In the genomic region with DNA sequence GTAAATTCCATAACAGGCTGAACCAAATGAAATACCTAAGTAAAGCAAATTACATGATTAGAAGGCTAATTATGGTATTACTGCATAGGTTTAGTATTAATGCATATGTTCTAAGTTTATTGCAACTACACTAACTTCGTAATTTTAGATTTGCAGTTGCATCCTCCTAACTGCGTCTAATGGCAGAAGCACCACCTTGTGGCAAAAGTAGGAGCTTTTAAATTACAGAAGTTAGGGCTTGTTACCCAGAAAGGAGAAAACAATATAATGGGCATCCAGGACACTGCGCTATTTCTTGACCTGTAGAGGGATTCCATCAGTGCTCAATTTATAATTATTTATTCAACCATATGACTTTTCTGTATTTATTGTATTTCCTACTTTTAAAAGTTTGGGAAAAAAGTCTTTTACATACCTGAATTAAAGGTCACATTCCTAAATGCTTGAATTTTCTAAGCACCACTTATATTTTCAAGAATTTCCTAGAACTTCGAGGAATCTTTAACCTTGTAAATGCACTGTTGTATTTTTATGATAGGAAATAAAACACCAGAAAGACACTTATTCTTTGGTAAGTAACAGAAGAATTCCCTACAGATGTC, we compare ENCODE assay signal across 8 cellular contexts. TPM values are rescaled to one million over a fixed set of nuclear protein-coding genes. Genes with fewer than 3 reads are reported as not detected.
DNase-seq lines count a peak whose midpoint lies in the region; ATAC-seq, FAIRE-seq and TF ChIP-seq lines count a peak whose summit lies in the region.

No MANE protein-coding gene starts in this region.

- H3K4me3 ChIP-seq in heart left ventricle, result no peak overlapping the region
- no peak overlapping the region for H3K4me3 ChIP-seq in hepatocyte

- H3K4me1 ChIP-seq in heart left ventricle, result peaks cover 0 to 3% (median 0%) of the 10 kb centered on the region in 12 donors
- H3K4me1 ChIP-seq in hepatocyte (ENCODE audit: insufficient read depth), result no peaks in the 10 kb centered on the region

- no peaks in the 10 kb centered on the region for H3K79me2 ChIP-seq in hepatocyte

- ATAC-seq in heart left ventricle, result no peak
- no peak for ATAC-seq in GM21737 (IDR thresholded peaks at IDR 0.05; ENCODE audit: unreplicated experiment)
- ATAC-seq in GM18867 (IDR thresholded peaks at IDR 0.05; ENCODE audit: unreplicated experiment), result no peak

- intact Hi-C loops in heart left ventricle (cut with DNase I), result loop anchor here (2.0 to 10.0 kb wide), 8 partner anchors 233 to 523 kb away; no protein-coding TSS in a partner anchor
- intact Hi-C loops in cardiac septum (cut with DNase I), result no loop called here

- no peaks in the 10 kb centered on the region for H4K20me1 ChIP-seq in hepatocyte (ENCODE audit: insufficient read depth, poor library complexity, severe bottlenecking)

- TF ChIP-seq CTCF in heart left ventricle (IDR thresholded peaks at IDR 0.05) (peak; percentile 31 to 70 (median 56)), hepatocyte (IDR thresholded peaks at IDR 0.05; ENCODE audit: poor library complexity) (peak; percentile 73)

- H3K9me3 ChIP-seq in heart left ventricle (no peaks in the 10 kb centered on the region), hepatocyte (ENCODE audit: low read depth) (no peaks in the 10 kb centered on the region)

- H2AFZ ChIP-seq in hepatocyte, result no peak overlapping the region

- no peaks in the 10 kb centered on the region for H3K27me3 ChIP-seq in heart left ventricle
- no peaks in the 10 kb centered on the region for H3K27me3 ChIP-seq in hepatocyte

- H3K36me3 ChIP-seq in heart left ventricle (peaks cover 0 to 36% (median 14%) of the 10 kb centered on the region in 9 donors), hepatocyte (replicated peaks; ENCODE audit: insufficient read depth, low read depth) (no peaks in the 10 kb centered on the region)

- 57 to 70% (median 61%) methylated on average over 4 of the region's 4 CpGs for WGBS in heart left ventricle, 4 donors
- WGBS in hepatocyte (ENCODE audit: low lambda C conversion rate, missing lambda C conversion rate), result 54% methylated on average over 4 of the region's 4 CpGs

- no peak overlapping the region for H3K4me2 ChIP-seq in hepatocyte

- no peak for TF ChIP-seq POLR2A in heart left ventricle (IDR thresholded peaks at IDR 0.05)

- H3K9me2 ChIP-seq in hepatocyte (replicated peaks; ENCODE audit: insufficient read depth), result no peaks in the 10 kb centered on the region

- H3K27ac ChIP-seq in heart left ventricle (no peak overlapping the region), hepatocyte (no peak overlapping the region)

- no peak for DNase-seq in heart left ventricle
- DNase-seq in cardiac septum (ENCODE audit: low spot score), result no peak
- DNase-seq in hepatocyte (ENCODE audit: low spot score), result peak; percentile 44
- no peak for DNase-seq in AG08396 (ENCODE audit: low spot score)
- DNase-seq in NCI-H187 (lab: John Stamatoyannopoulos, UW), result no peak

- FAIRE-seq in TTC549 (lab: Jason Lieb, UNC), result peak; percentile 36

RNA-seq across cellular contexts. Expression of gene GPR83, which starts 16.3 kb away (rescaled TPM):
- under 1 TPM in 7 of 9 donors, not detected in 2; 0.05 to 0.44 (median 0.19) TPM for total RNA-seq in heart left ventricle
- under 1 TPM; 0.04 TPM for polyA plus RNA-seq in heart left ventricle
- total RNA-seq in cardiac septum, result not detected
- total RNA-seq in hepatocyte, result 0.08 TPM in 1 of 2 replicates, not detected in the other
- 0.39 TPM in 1 of 2 replicates, not detected in the other for polyA plus RNA-seq in hepatocyte
